Comparison of ENCODE assay signal across 27 cellular contexts in the genomic region with DNA sequence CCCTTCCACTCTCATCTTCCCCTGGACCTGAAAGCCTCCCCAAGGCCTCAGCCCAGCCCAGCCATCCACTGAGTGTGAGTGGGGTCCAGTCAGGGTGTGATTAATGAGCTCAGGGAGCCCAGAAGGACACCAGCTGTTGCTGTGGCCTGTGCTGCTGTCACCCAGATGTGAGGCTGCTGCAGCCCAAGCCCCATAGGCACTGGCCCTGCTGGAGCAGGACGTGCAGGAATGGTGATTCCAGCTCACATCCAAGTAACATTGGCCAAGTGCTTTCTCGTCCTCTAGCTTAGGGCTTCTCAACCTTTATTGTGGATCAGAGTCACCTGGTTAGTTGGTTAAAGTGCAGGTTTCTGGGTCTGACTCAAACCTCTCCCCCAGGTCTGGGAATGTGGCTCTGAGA.
DNase-seq lines count a peak whose midpoint lies in the region; ATAC-seq and TF ChIP-seq lines count a peak whose summit lies in the region.
"Had no signal": no experiment of that assay in that cellular context is flagged by ENCODE, and none has a peak within 500 bp of the region (broad histone marks: within the 10 kb centered on the region; RNA-seq: fewer than 3 reads in every experiment).

No MANE protein-coding gene starts in this region.

- intact Hi-C loops in left ventricle myocardium superior (cut with micrococcal nuclease) (no loop called here), vagina (cut with DNase I) (no loop called here)

- H3K9me3 Mint-ChIP-seq in brain = no peaks in the 10 kb centered on the region
- H3K9me3 Mint-ChIP-seq: activated T-cell treated with anti-CD3 and anti-CD28 coated beads, Interleukin-2, amount 50 U/mL, for 4 hours; CD14-positive monocyte; IgD-negative memory B cell; natural killer cell; stimulated activated naive B cell treated with anti-CD40 and anti-IgM and Interleukin-4, amounts not matched to agents 10 μg/mL and 1 μg/mL and 100 μg/mL, for 72 hours had no signal

- H3K36me3 ChIP-seq in RWPE2 (ENCODE audit: low read depth) (no peaks in the 10 kb centered on the region), vagina (no peaks in the 10 kb centered on the region)
- H3K36me3 ChIP-seq: HAP-1, ovary had no signal

- no peaks in the 10 kb centered on the region for H3K27me3 ChIP-seq in RWPE2 (ENCODE audit: insufficient read depth, poor library complexity, severe bottlenecking)
- no peaks in the 10 kb centered on the region for H3K27me3 ChIP-seq in vagina
- H3K27me3 ChIP-seq: ovary, testis had no signal

- H3K4me3 Mint-ChIP-seq in brain = no peak overlapping the region
- H3K4me3 Mint-ChIP-seq: activated T-cell treated with anti-CD3 and anti-CD28 coated beads, Interleukin-2, amount 50 U/mL, for 4 hours; CD14-positive monocyte; IgD-negative memory B cell; natural killer cell; stimulated activated naive B cell treated with anti-CD40 and anti-IgM and Interleukin-4, amounts not matched to agents 10 μg/mL and 1 μg/mL and 100 μg/mL, for 72 hours had no signal

- ATAC-seq in RWPE2 (ENCODE audit: low read depth) = no peak
- ATAC-seq in left ventricle myocardium superior = peak; percentile 80
- ATAC-seq: activated T-cell treated with anti-CD3 and anti-CD28 coated beads, Interleukin-2, amount 50 U/mL, for 4 hours; left lobe of liver; natural killer cell; stimulated activated naive B cell treated with anti-CD40 and anti-IgM and Interleukin-4, amounts not matched to agents 10 μg/mL and 1 μg/mL and 100 μg/mL, for 72 hours had no signal

- TF ChIP-seq CTCF in RWPE2 (IDR thresholded peaks at IDR 0.05; ENCODE audit: poor library complexity, severe bottlenecking) (no peak), brain (conservative IDR thresholded peaks at IDR 0.05) (no peak), vagina (IDR thresholded peaks at IDR 0.05) (no peak)

- H3K36me3 Mint-ChIP-seq in brain = peaks cover 23% of the 10 kb centered on the region
- H3K36me3 Mint-ChIP-seq: IgD-negative memory B cell; natural killer cell; stimulated activated naive B cell treated with anti-CD40 and anti-IgM and Interleukin-4, amounts not matched to agents 10 μg/mL and 1 μg/mL and 100 μg/mL, for 72 hours had no signal

- no peaks in the 10 kb centered on the region for H3K27me3 Mint-ChIP-seq in brain

- H3K27ac ChIP-seq in RWPE2 (ENCODE audit: poor library complexity, severe bottlenecking) (peak overlapping the region; percentile 96), vagina (no peak overlapping the region)
- H3K27ac ChIP-seq: testis had no signal

- peaks cover 34% of the 10 kb centered on the region for H3K4me1 ChIP-seq in RWPE2 (ENCODE audit: insufficient read depth, poor library complexity, severe bottlenecking)
- H3K4me1 ChIP-seq in vagina = peaks cover 4% of the 10 kb centered on the region
- H3K4me1 ChIP-seq: HAP-1 had no signal

- no peak for TF ChIP-seq POLR2A in vagina (IDR thresholded peaks at IDR 0.05)

- DNase-seq in RWPE2 (ENCODE audit: low spot score) = no peak
- DNase-seq in left ventricle myocardium superior = peak; percentile 66
- peak; percentile 46 for DNase-seq in renal cortical epithelial cell (ENCODE audit: low read depth)
- no peak for DNase-seq in vagina (ENCODE audit: extremely low spot score in 2 of 2)
- no peak for DNase-seq in DMS114 treated with DMSO at 0.1 percent for 48 hours (lab: John Stamatoyannopoulos, UW; ENCODE audit: unreplicated experiment)
- no peak for DNase-seq in NCI-H446 (lab: John Stamatoyannopoulos, UW)
- DNase-seq: activated CD4-positive, alpha-beta T cell treated with anti-CD3 and anti-CD28 coated beads for 4 hours; activated naive CD4-positive, alpha-beta T cell; activated T-cell treated with anti-CD3 and anti-CD28 coated beads, Interleukin-2, amount 50 U/mL, for 4 hours; amniotic stem cell; central memory CD4-positive, alpha-beta T cell; dermis blood vessel endothelial cell; midbrain; natural killer cell; NCI-H1092 treated with DMSO at 0.1 percent for 48 hours; NCI-H2081; NCI-H226; ovary; stimulated activated CD4-positive, alpha-beta T cell treated with anti-CD3 and anti-CD28 coated beads, Interleukin-4, amount 100 ng/mL, for 24 hours; stimulated activated naive B cell treated with anti-CD40 and anti-IgM and Interleukin-4, amounts not matched to agents 10 μg/mL and 1 μg/mL and 100 μg/mL, for 72 hours; T-helper 2 cell; testis had no signal

- H3K4me3 ChIP-seq in RWPE2 (ENCODE audit: severe bottlenecking) (no peak overlapping the region), vagina (no peak overlapping the region)
- H3K4me3 ChIP-seq: HAP-1, ovary, testis had no signal

- peak overlapping the region in 3 of 5 experiments; percentile 35 to 44 (median 35) for H3K27ac Mint-ChIP-seq in brain
- H3K27ac Mint-ChIP-seq: CD14-positive monocyte; IgD-negative memory B cell; natural killer cell; stimulated activated naive B cell treated with anti-CD40 and anti-IgM and Interleukin-4, amounts not matched to agents 10 μg/mL and 1 μg/mL and 100 μg/mL, for 72 hours had no signal

- peaks cover 82% of the 10 kb centered on the region for H3K4me1 Mint-ChIP-seq in brain
- H3K4me1 Mint-ChIP-seq: CD14-positive monocyte; IgD-negative memory B cell; natural killer cell; stimulated activated naive B cell treated with anti-CD40 and anti-IgM and Interleukin-4, amounts not matched to agents 10 μg/mL and 1 μg/mL and 100 μg/mL, for 72 hours had no signal

- H3K9me3 ChIP-seq in RWPE2 (ENCODE audit: severe bottlenecking) (no peaks in the 10 kb centered on the region), vagina (no peaks in the 10 kb centered on the region)
- H3K9me3 ChIP-seq: HAP-1, ovary, testis had no signal

Comparison
In these comparisons a context has a peak if more than half of its experiments do, and no peak if none do; other contexts are left out.
1. DNase-seq: peak in left ventricle myocardium superior (single experiment) and renal cortical epithelial cell (single experiment); none in RWPE2 (single experiment), vagina (0 of 2), DMS114 treated with DMSO at 0.1 percent for 48 hours (single experiment) and NCI-H446 (0 of 2).